8 cellular contexts compared by ENCODE assay signal in the genomic region with DNA sequence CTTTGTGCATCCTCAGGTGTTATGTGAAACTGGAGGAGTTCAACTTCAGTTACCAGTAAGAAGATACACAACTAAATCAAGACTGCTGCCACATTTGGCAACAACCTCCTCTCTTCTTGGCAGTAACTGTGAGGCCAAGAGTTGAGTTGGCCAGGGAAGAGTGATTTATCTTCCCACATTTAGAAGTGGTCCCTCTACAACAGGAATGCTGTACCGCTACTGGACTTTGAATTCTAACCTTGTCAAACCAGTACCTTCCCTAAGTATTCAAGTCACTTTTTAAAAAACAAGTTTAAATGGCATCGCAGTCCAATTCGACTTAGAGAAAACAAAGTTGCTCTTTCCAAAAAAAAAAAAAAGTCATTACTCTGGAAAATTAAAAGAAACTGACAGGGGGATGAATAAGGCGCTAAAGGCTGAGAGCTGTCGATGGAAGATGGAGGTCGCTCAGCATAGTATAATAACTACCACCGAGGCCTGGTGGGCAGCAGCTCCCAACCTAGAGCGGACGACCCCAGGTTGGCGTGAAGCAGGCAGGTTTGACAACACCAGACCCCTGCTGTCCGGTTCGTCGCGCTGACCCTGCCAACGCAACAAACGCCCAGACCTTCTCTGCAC. TPM values are rescaled to one million over a fixed set of nuclear protein-coding genes. Genes with fewer than 3 reads are reported as not detected.
DNase-seq lines count a peak whose midpoint lies in the region; ATAC-seq and TF ChIP-seq lines count a peak whose summit lies in the region.

No MANE protein-coding gene starts in this region.

- intact Hi-C loops in CD4-positive, alpha-beta memory T cell (cut with micrococcal nuclease), result loop anchor here (5.0 kb wide), 2 partner anchors 59 to 341 kb away; a partner anchor contains a TSS
- intact Hi-C loops in HCT116 (cut with micrococcal nuclease), result no loop called here

- no peak for ATAC-seq in HCT116
- no peak for ATAC-seq in T-cell (replicated peaks in 1 of 4)
- no peak for ATAC-seq in HG02885 (IDR thresholded peaks at IDR 0.05; ENCODE audit: poor library complexity, unreplicated experiment)
- no peak for ATAC-seq in GM18502 (IDR thresholded peaks at IDR 0.05; ENCODE audit: poor library complexity, unreplicated experiment)

- H3K4me1 ChIP-seq in CD4-positive, alpha-beta memory T cell (ENCODE audit: insufficient read depth, low read length), result peaks cover 56% of the 10 kb centered on the region
- H3K4me1 ChIP-seq in HCT116 (ENCODE audit: control insufficient read depth in 1 of 2, insufficient read depth in 2 of 2, low read length in 2 of 2), result peaks cover 21 to 31% of the 10 kb centered on the region in 2 experiments

- H3K27ac ChIP-seq in CD4-positive, alpha-beta memory T cell (ENCODE audit: low read depth, low read length), result peak overlapping the region; percentile 53
- peak overlapping the region; percentile 89 for H3K27ac ChIP-seq in HCT116 (ENCODE audit: low read depth, low read length)

- CTCF ChIA-PET in CD4-positive, alpha-beta memory T cell (lab: Charles Lee; ENCODE audit: partially characterized antibody), result interaction anchor here (1.0 to 1.5 kb wide), 2 partner anchors 12 to 59 kb away, joined by 3 read pairs; no protein-coding TSS in a partner anchor
- CTCF ChIA-PET in HCT116 (lab: Charles Lee) (no interaction called here), T-cell (lab: Charles Lee) (interaction anchor here in 1 of 2 donors (0.7 kb wide), 1 partner anchor 1559 kb away, joined by 3 read pairs; no protein-coding TSS in a partner anchor)

- no peaks in the 10 kb centered on the region for H3K27me3 ChIP-seq in CD4-positive, alpha-beta memory T cell (ENCODE audit: insufficient read depth, low read length)
- H3K27me3 ChIP-seq in HCT116 (ENCODE audit: insufficient read depth, low read length), result no peaks in the 10 kb centered on the region

- RAD21 ChIA-PET in HCT116 (lab: Charles Lee; ENCODE audit: low non-redundant PET in 1 of 2, low total read pairs in 2 of 2, uncharacterized antibody in 2 of 2, unreplicated experiment in 2 of 2), result no interaction called here

- no peaks in the 10 kb centered on the region for H3K27me3 Mint-ChIP-seq in CD4-positive, alpha-beta memory T cell
- H3K27me3 Mint-ChIP-seq in T-cell (no peaks in the 10 kb centered on the region), nephron (ENCODE audit: low read depth) (no peaks in the 10 kb centered on the region)

- H3K4me3 ChIP-seq in CD4-positive, alpha-beta memory T cell (ENCODE audit: low read length in 2 of 2), result peak overlapping the region; percentile 63 to 87
- H3K4me3 ChIP-seq in HCT116 (replicated peaks in 1 of 2; ENCODE audit: low read depth in 1 of 2, low read length in 2 of 2), result peak overlapping the region; percentile 81 to 87

- H3K9me3 ChIP-seq in CD4-positive, alpha-beta memory T cell (ENCODE audit: control insufficient read depth in 1 of 2, low read length in 2 of 2), result no peaks in the 10 kb centered on the region
- H3K9me3 ChIP-seq in HCT116 (ENCODE audit: control insufficient read depth in 1 of 2, insufficient read depth in 1 of 2, low read depth in 1 of 2, low read length in 2 of 2), result no peaks in the 10 kb centered on the region

- BruUV-seq in HCT116 (replicated peaks; lab: Mats Ljungman, UMichigan), result no TSS peak

- POLR2A ChIA-PET in CD4-positive, alpha-beta memory T cell (lab: Charles Lee; ENCODE audit: partially characterized antibody), result interaction anchor here (1.9 kb wide), 1 partner anchor 311 kb away, joined by 7 read pairs; no protein-coding TSS in a partner anchor
- POLR2A ChIA-PET in HCT116 (lab: Charles Lee), result no interaction called here
- POLR2A ChIA-PET in T-cell (lab: Charles Lee), result no interaction called here

- peaks cover 44 to 64% (median 54%) of the 10 kb centered on the region in 4 donors for H3K4me1 Mint-ChIP-seq in CD4-positive, alpha-beta memory T cell
- H3K4me1 Mint-ChIP-seq in T-cell (peaks cover 63 to 67% (median 67%) of the 10 kb centered on the region in 3 donors), nephron (peaks cover 56% of the 10 kb centered on the region)

- peak overlapping the region in 6 of 7 donors; percentile 73 to 93 (median 90) for H3K27ac Mint-ChIP-seq in CD4-positive, alpha-beta memory T cell
- H3K27ac Mint-ChIP-seq in T-cell (peak overlapping the region; percentile 49 to 84), nephron (peak overlapping the region; percentile 73 to 86 (median 80))

- H2AFZ ChIP-seq in HCT116 (ENCODE audit: low read depth, low read length, poor library complexity, severe bottlenecking), result no peak overlapping the region

- peaks cover 0 to 2% of the 10 kb centered on the region in 2 donors for H3K36me3 Mint-ChIP-seq in CD4-positive, alpha-beta memory T cell
- H3K36me3 Mint-ChIP-seq in T-cell (no peaks in the 10 kb centered on the region), nephron (ENCODE audit: low read depth) (no peaks in the 10 kb centered on the region)

- H3K36me3 ChIP-seq in CD4-positive, alpha-beta memory T cell (ENCODE audit: insufficient read depth, low read length), result no peaks in the 10 kb centered on the region
- H3K36me3 ChIP-seq in HCT116 (ENCODE audit: control insufficient read depth in 1 of 2, insufficient read depth in 2 of 2, low read length in 2 of 2), result no peaks in the 10 kb centered on the region; a peak in 1 of 4 replicates

- H3K79me2 ChIP-seq in HCT116 (ENCODE audit: insufficient read depth, low read length), result peaks cover 56% of the 10 kb centered on the region

- H3K9ac ChIP-seq in HCT116 (ENCODE audit: low read length), result peak overlapping the region; percentile 73

- H3K9me2 ChIP-seq in HCT116 (ENCODE audit: insufficient read depth), result no peaks in the 10 kb centered on the region

- no peak for TF ChIP-seq POLR2A in HCT116 (IDR thresholded peaks at IDR 0.05; ENCODE audit: borderline replicate concordance, extremely low read depth, insufficient read depth, insufficient read length)

- TF ChIP-seq CTCF in HCT116 (IDR thresholded peaks at IDR 0.05 in 2 of 3, conservative IDR thresholded peaks at IDR 0.05 in 1 of 3; ENCODE audit: borderline replicate concordance in 1 of 3, insufficient read depth in 1 of 3, low read depth in 2 of 3, low read length in 2 of 3) (no peak), nephron (IDR thresholded peaks at IDR 0.05; ENCODE audit: unreplicated experiment in 3 of 3) (no peak)

- no peak for TF ChIP-seq RAD21 in HCT116 (IDR thresholded peaks at IDR 0.05; ENCODE audit: low read depth)

- H3K4me3 Mint-ChIP-seq in CD4-positive, alpha-beta memory T cell, result peak overlapping the region; percentile 87 to 95 (median 92)
- peak overlapping the region; percentile 80 to 91 (median 90) for H3K4me3 Mint-ChIP-seq in T-cell
- H3K4me3 Mint-ChIP-seq in nephron, result peak overlapping the region; percentile 83 to 88 (median 85)

- H3K9me3 Mint-ChIP-seq in CD4-positive, alpha-beta memory T cell, result no peaks in the 10 kb centered on the region
- H3K9me3 Mint-ChIP-seq in T-cell (no peaks in the 10 kb centered on the region), nephron (no peaks in the 10 kb centered on the region)

- H3K4me2 ChIP-seq in HCT116 (ENCODE audit: low read length), result peak overlapping the region; percentile 91

- DNase-seq in CD4-positive, alpha-beta memory T cell, result peak in 1 of 5 donors; percentile 3
- DNase-seq in HCT116 (ENCODE audit: low read depth, low spot score) (no peak), T-cell (no peak), fibroblast of peridontal ligament (ENCODE audit: extremely low read depth) (peak; percentile 81), SIG-M5 (lab: John Stamatoyannopoulos, UW) (no peak)

- no peaks in the 10 kb centered on the region; the same call in 1 of the 2 replicates for H4K20me1 ChIP-seq in HCT116 (ENCODE audit: insufficient read depth)

TF ChIP-seq in HCT116, 20 proteins besides CTCF, POLR2A, EP300 and RAD21:
- no peak for TF ChIP-seq ZFX (IDR thresholded peaks at IDR 0.05)
- TF ChIP-seq, protein P1, sequence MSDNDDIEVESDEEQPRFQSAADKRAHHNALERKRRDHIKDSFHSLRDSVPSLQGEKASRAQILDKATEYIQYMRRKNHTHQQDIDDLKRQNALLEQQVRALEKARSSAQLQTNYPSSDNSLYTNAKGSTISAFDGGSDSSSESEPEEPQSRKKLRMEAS (IDR thresholded peaks at IDR 0.05), result 0 out of 2 replicates have a peak, but pooled peaks have one; percentile 31

RNA-seq across cellular contexts. Expression of a gene that starts 1.0 kb away (rescaled TPM):
- 10 to 100 TPM; 16.1 to 18.1 TPM for total RNA-seq in CD4-positive, alpha-beta memory T cell
- 1 to 10 TPM; 1.7 to 2.6 TPM for polyA plus RNA-seq in CD4-positive, alpha-beta memory T cell
- total RNA-seq in HCT116 (2021; ENCODE audit: unreplicated experiment) (21.4 TPM), T-cell (10 to 100 TPM; 13.8 to 27.0 (median 17.4) TPM)
- polyA plus RNA-seq in HCT116 (2012), result 4.0 and 7.2 TPM in 2 replicates
